In genomic region chr6:53696351-53696750, GRCh38 we compare ENCODE assay signal across 26 cellular contexts. TPM values are rescaled to one million over a fixed set of nuclear protein-coding genes. Genes with fewer than 3 reads are reported as not detected.
"Had no signal": no experiment of that assay in that cellular context is flagged by ENCODE, and none has a peak within 500 bp of the region (broad histone marks: within the 10 kb centered on the region; RNA-seq: fewer than 3 reads in every experiment).

No MANE protein-coding gene starts in this region.

- H3K36me3 ChIP-seq: heart right ventricle, left lung, lower lobe of right lung, ovary, stomach, tibial artery, upper lobe of right lung had no signal

- H3K4me1 ChIP-seq: left lung, lower lobe of right lung had no signal

- DNase-seq: heart right ventricle; hippocampal formation; immature natural killer cell; kidney; left colon; left lung; lower lobe of right lung; mammary epithelial cell; midbrain; mucosa of descending colon; naive thymus-derived CD4-positive, alpha-beta T cell; ovary; retina; right cardiac atrium; stimulated activated CD4-positive, alpha-beta T cell treated with anti-CD3 and anti-CD28 coated beads, Interleukin-12 subunit alpha, Interleukin-12 subunit beta, amount 100 ng/mL, for 4 hours; stimulated activated CD4-positive, alpha-beta T cell treated with anti-CD3 and anti-CD28 coated beads, Interleukin-15, amount 100 ng/mL, for 24 hours; stimulated activated CD4-positive, alpha-beta T cell treated with anti-CD3 and anti-CD28 coated beads, Interleukin-2, amount 100 ng/mL, for 24 hours; stimulated activated CD4-positive, alpha-beta T cell treated with anti-CD3 and anti-CD28 coated beads, Interleukin-4, amount 100 ng/mL, for 1 hour; stimulated activated naive B cell treated with anti-CD40 and anti-IgM and Interleukin-4, amounts not matched to agents 10 μg/mL and 1 μg/mL and 100 μg/mL, for 72 hours; stimulated activated naive CD8-positive, alpha-beta T cell treated with anti-CD3 and anti-CD28 coated beads, Interleukin-15, Interleukin-2, amounts not matched to agents 100 U/mL and 50 U/mL, for 24 hours; stomach; testis; tibial artery; trophoblast cell; upper lobe of right lung had no signal

- H3K27ac ChIP-seq: heart right ventricle, left lung, lower lobe of right lung, ovary, skin epidermis, stomach, testis, tibial artery, upper lobe of right lung had no signal

- H3K27me3 ChIP-seq: heart right ventricle, left lung, ovary, stomach, testis, tibial artery had no signal

- H3K4me3 ChIP-seq: heart right ventricle, left lung, lower lobe of right lung, mucosa of descending colon, ovary, skin epidermis, stomach, testis, tibial artery, upper lobe of right lung had no signal

- H3K9me3 ChIP-seq: heart right ventricle, left lung, lower lobe of right lung, mucosa of descending colon, ovary, stomach, testis, tibial artery, upper lobe of right lung had no signal

RNA-seq across cellular contexts. Expression of gene KLHL31, which starts 30.8 kb away (rescaled TPM):
- polyA plus RNA-seq: immature natural killer cell; naive thymus-derived CD4-positive, alpha-beta T cell had no signal
